In the genomic region with DNA sequence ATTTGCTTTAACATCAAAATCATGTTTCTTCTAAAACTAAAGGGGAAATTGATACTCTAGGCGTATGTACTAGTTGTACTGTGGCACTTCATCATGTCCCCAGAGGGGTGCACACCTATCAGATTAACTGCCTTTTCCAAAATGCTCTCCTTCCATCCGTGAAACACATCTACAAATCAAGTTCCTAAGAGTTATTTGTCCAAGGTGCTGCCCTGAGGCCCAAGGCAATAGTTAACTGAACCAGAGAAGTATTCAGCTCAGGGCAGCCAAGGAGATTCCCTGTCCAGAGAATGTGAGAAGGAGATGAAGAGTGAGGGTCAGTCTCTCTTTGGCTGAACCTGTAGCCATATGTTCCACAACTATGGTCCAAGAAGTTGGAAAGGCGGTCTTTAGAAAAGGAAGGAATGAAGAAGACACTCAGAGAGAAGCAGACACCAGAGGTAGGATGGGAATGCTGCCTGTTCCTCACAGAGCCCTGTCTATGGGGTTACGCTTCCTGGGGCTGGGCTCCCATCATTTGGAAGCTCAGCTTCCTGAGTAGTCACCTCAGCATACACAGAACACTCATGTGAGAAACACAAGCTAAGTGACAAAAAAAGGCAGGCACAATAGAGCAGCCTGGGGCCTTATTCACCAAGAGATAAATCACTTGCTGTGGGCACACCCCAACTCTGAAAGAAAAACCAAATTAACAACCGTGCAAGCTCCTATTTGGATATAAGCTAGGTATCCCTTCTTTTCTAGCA, we compare ENCODE assay signal across 8 cellular contexts. TPM values are rescaled to one million over a fixed set of nuclear protein-coding genes. Genes with fewer than 3 reads are reported as not detected.
DNase-seq lines count a peak whose midpoint lies in the region; ATAC-seq, FAIRE-seq and TF ChIP-seq lines count a peak whose summit lies in the region.

No MANE protein-coding gene starts in this region.

- H3K27me3 Mint-ChIP-seq in activated naive CD4-positive, alpha-beta T cell treated with anti-CD3 and anti-CD28 coated beads, Interleukin-2, amount 50 U/mL, for 24 hours, result no peaks in the 10 kb centered on the region
- no peaks in the 10 kb centered on the region for H3K27me3 Mint-ChIP-seq in stimulated activated naive CD8-positive, alpha-beta T cell treated with anti-CD3 and anti-CD28 coated beads, Interleukin-15, amount 100 ng/mL, for 72 hours

- H3K4me1 ChIP-seq in GM12878 (ENCODE audit: control insufficient read depth, insufficient read depth, low read length) (peaks cover 37% of the 10 kb centered on the region), SJCRH30 (no peaks in the 10 kb centered on the region)

- RAD21 ChIA-PET in GM12878 (lab: Charles Lee; ENCODE audit: unreplicated experiment), result interaction anchor here (0.8 to 5.7 kb wide), 21 partner anchors 10 to 142 kb away, joined by 3 to 178 read pairs (median 4); a partner anchor contains a TSS

- H3K4me2 ChIP-seq in GM12878 (ENCODE audit: control insufficient read depth, insufficient read depth), result peak overlapping the region; percentile 91

- TF ChIP-seq CTCF in GM12878 (IDR thresholded peaks at IDR 0.05 in 2 of 3, conservative IDR thresholded peaks at IDR 0.05 in 1 of 3; ENCODE audit: control insufficient read depth in 2 of 3, extremely low read depth in 1 of 3, insufficient read depth in 1 of 3, low read depth in 3 of 3, low read length in 3 of 3) (no peak), GM20000 (IDR thresholded peaks at IDR 0.05; ENCODE audit: extremely low read depth, missing control alignments) (no peak)

- POLR2A ChIA-PET in GM12878 (lab: Charles Lee), result interaction anchor here (0.6 to 5.7 kb wide), 12 partner anchors 10 to 56 kb away, joined by 3 to 85 read pairs (median 4); a partner anchor contains a TSS

- peak overlapping the region; percentile 97 for H3K27ac ChIP-seq in GM12878 (ENCODE audit: control insufficient read depth, insufficient read depth)
- no peak overlapping the region for H3K27ac ChIP-seq in SJCRH30

- H3K9ac ChIP-seq in GM12878 (ENCODE audit: control insufficient read depth, insufficient read depth, low read length), result peak overlapping the region; percentile 86

- H3K79me2 ChIP-seq in GM12878 (ENCODE audit: control insufficient read depth, insufficient read depth, low read length), result peaks cover 95% of the 10 kb centered on the region

- BruUV-seq in GM12878 (replicated peaks; lab: Mats Ljungman, UMichigan), result no TSS peak

- peak overlapping the region; percentile 34 for H2AFZ ChIP-seq in GM12878 (ENCODE audit: control insufficient read depth, low read depth, low read length)

- SMC1A ChIA-PET in GM12878 (lab: Charles Lee; ENCODE audit: uncharacterized antibody, unreplicated experiment), result interaction anchor here (0.6 to 7.8 kb wide), 20 partner anchors 9 to 142 kb away, joined by 3 to 165 read pairs (median 4); no protein-coding TSS in a partner anchor

- no peak for TF ChIP-seq EP300 in GM12878 (IDR thresholded peaks at IDR 0.05; ENCODE audit: borderline replicate concordance in 1 of 2, control insufficient read depth in 1 of 2, low read depth in 2 of 2, low read length in 2 of 2)

- peak overlapping the region; percentile 100 for H3K27ac Mint-ChIP-seq in activated naive CD4-positive, alpha-beta T cell treated with anti-CD3 and anti-CD28 coated beads, Interleukin-2, amount 50 U/mL, for 24 hours
- peak overlapping the region; percentile 86 to 98 for H3K27ac Mint-ChIP-seq in stimulated activated naive CD8-positive, alpha-beta T cell treated with anti-CD3 and anti-CD28 coated beads, Interleukin-15, amount 100 ng/mL, for 72 hours

- H3K9me3 Mint-ChIP-seq in activated naive CD4-positive, alpha-beta T cell treated with anti-CD3 and anti-CD28 coated beads, Interleukin-2, amount 50 U/mL, for 24 hours, result no peaks in the 10 kb centered on the region
- H3K9me3 Mint-ChIP-seq in stimulated activated naive CD8-positive, alpha-beta T cell treated with anti-CD3 and anti-CD28 coated beads, Interleukin-15, amount 100 ng/mL, for 72 hours, result no peaks in the 10 kb centered on the region

- no peaks in the 10 kb centered on the region for H3K27me3 ChIP-seq in GM12878 (replicated peaks in 1 of 2; ENCODE audit: control insufficient read depth in 2 of 2, insufficient read depth in 2 of 2, low read length in 1 of 2)
- no peaks in the 10 kb centered on the region for H3K27me3 ChIP-seq in SJCRH30

- TF ChIP-seq POLR2A in GM12878 (IDR thresholded peaks at IDR 0.05; ENCODE audit: low read depth, low read length), result no peak

- H4K20me1 ChIP-seq in GM12878 (ENCODE audit: control insufficient read depth, insufficient read depth), result no peaks in the 10 kb centered on the region

- H3K4me3 ChIP-seq in GM12878, result peak overlapping the region; percentile 59; the same call in 1 of the 2 replicates
- no peak overlapping the region for H3K4me3 ChIP-seq in SJCRH30

- CTCF ChIA-PET in GM12878 (lab: Yijun Ruan, JAX), result interaction anchor here (0.8 to 5.7 kb wide), 14 partner anchors 12 to 142 kb away, joined by 3 to 68 read pairs (median 4); no protein-coding TSS in a partner anchor

- peaks cover 92% of the 10 kb centered on the region for H3K4me1 Mint-ChIP-seq in activated naive CD4-positive, alpha-beta T cell treated with anti-CD3 and anti-CD28 coated beads, Interleukin-2, amount 50 U/mL, for 24 hours
- H3K4me1 Mint-ChIP-seq in stimulated activated naive CD8-positive, alpha-beta T cell treated with anti-CD3 and anti-CD28 coated beads, Interleukin-15, amount 100 ng/mL, for 72 hours, result peaks cover 87% of the 10 kb centered on the region

- ATAC-seq in HG03135 (IDR thresholded peaks at IDR 0.05; ENCODE audit: unreplicated experiment) (peak; percentile 30), GM12878 (peak; percentile 41)
- peak; percentile 71 for ATAC-seq in stimulated activated naive CD8-positive, alpha-beta T cell treated with anti-CD3 and anti-CD28 coated beads, Interleukin-15, amount 100 ng/mL, for 72 hours

- TF ChIP-seq RAD21 in GM12878 (IDR thresholded peaks at IDR 0.05; ENCODE audit: insufficient read depth, low read depth, low read length), result no peak

- H3K36me3 ChIP-seq in GM12878 (ENCODE audit: control insufficient read depth in 2 of 2, insufficient read depth in 2 of 2, low read length in 1 of 2) (0 out of 4 replicates have a peak, but pooled peaks cover 0 to 4% of the 10 kb centered on the region in 2 experiments), SJCRH30 (no peaks in the 10 kb centered on the region)

- H3K4me3 Mint-ChIP-seq in activated naive CD4-positive, alpha-beta T cell treated with anti-CD3 and anti-CD28 coated beads, Interleukin-2, amount 50 U/mL, for 24 hours, result peak overlapping the region; percentile 89
- H3K4me3 Mint-ChIP-seq in stimulated activated naive CD8-positive, alpha-beta T cell treated with anti-CD3 and anti-CD28 coated beads, Interleukin-15, amount 100 ng/mL, for 72 hours, result peak overlapping the region; percentile 81 to 93

- in situ Hi-C loops in GM12878 (cut with MboI), result no loop called here

- intact Hi-C loops in GM12878 (cut with micrococcal nuclease; ENCODE audit: unreplicated experiment), result loop anchor here (2.0 kb wide), 4 partner anchors 38 to 56 kb away; no protein-coding TSS in a partner anchor

- H3K36me3 Mint-ChIP-seq in activated naive CD4-positive, alpha-beta T cell treated with anti-CD3 and anti-CD28 coated beads, Interleukin-2, amount 50 U/mL, for 24 hours, result peaks cover 4% of the 10 kb centered on the region

- no peaks in the 10 kb centered on the region; the same call in 1 of the 3 replicates for H3K9me3 ChIP-seq in GM12878 (replicated peaks; ENCODE audit: control insufficient read depth, insufficient read depth, low read length)
- no peaks in the 10 kb centered on the region for H3K9me3 ChIP-seq in SJCRH30 (replicated peaks)

- no peak for DNase-seq in activated naive CD4-positive, alpha-beta T cell (lab: John Stamatoyannopoulos, UW)
- DNase-seq in GM12878 (ENCODE audit: low read depth, low spot score) (no peak), inferior parietal cortex (ENCODE audit: extremely low spot score) (no peak), SJCRH30 (no peak), GM20000 (ENCODE audit: low spot score) (no peak)
- DNase-seq in stimulated activated naive CD8-positive, alpha-beta T cell treated with anti-CD3 and anti-CD28 coated beads, Interleukin-15, amount 100 ng/mL, for 72 hours, result no peak

- 42% methylated on average over 5 of the region's 5 CpGs for WGBS in GM12878 (ENCODE audit: insufficient coverage, insufficient replicate concordance, low lambda C conversion rate, missing lambda C conversion rate)

- no peak for FAIRE-seq in GM12878 (lab: Jason Lieb, UNC)

TF ChIP-seq in GM12878, 131 proteins besides CTCF, POLR2A, EP300 and RAD21 (continues in another document):
- TF ChIP-seq CBX3 (IDR thresholded peaks at IDR 0.05; ENCODE audit: borderline replicate concordance, low read depth) (no peak), MTA2 (IDR thresholded peaks at IDR 0.05; ENCODE audit: low read depth) (peak; percentile 43; the same call in 1 of the 2 replicates), RCOR1 (conservative IDR thresholded peaks at IDR 0.05; ENCODE audit: low read depth, low read length) (0 out of 2 replicates have a peak, but pooled peaks have one; percentile 7)

RNA-seq across cellular contexts. Expression of a gene that starts 55.6 kb away (rescaled TPM):
- 363 and 399 TPM in 2 replicates for total RNA-seq in GM12878 (2013; cell fraction: nucleolus; rRNA removed)
- 63.7 and 65.1 TPM in 2 replicates for total RNA-seq in GM12878 (2014; rRNA removed)
- total RNA-seq in GM12878 (2014; rRNA removed; fragmentation: Illumina TruSeq; extraction: Trizol), result 62.5 and 68.9 TPM in 2 replicates
- total RNA-seq in GM12878 (2021), result 93.8 and 96.3 TPM in 2 replicates
- polyA plus RNA-seq in GM12878 (2011; ENCODE audit: low read depth), result 31.8 TPM
- 96.4 and 99.1 TPM in 2 replicates for polyA plus RNA-seq in GM12878 (2011; rRNA removed)
- 228 and 306 TPM in 2 replicates for polyA plus RNA-seq in GM12878 (2011; cell fraction: cytosol; rRNA removed)
- 142 and 279 TPM in 2 replicates for polyA plus RNA-seq in GM12878 (2011; cell fraction: nucleus; rRNA removed)
- 26.9 and 39.0 TPM in 2 replicates for polyA plus RNA-seq in GM12878 (2012)
- polyA plus RNA-seq in GM12878 (2014; fragmentation: Illumina TruSeq; extraction: Trizol), result 88.5 and 110 TPM in 2 replicates
- polyA plus RNA-seq in GM12878 (2014; fragmentation: Nextera tagmentation; extraction: Ambion mirVana), result 10 to 100 TPM; 19.1 to 29.1 TPM
- polyA plus RNA-seq in GM12878 (2014; rRNA removed), result 41.8 and 56.8 TPM in 2 replicates
- polyA plus RNA-seq in GM12878 (2016; fragmentation: Nextera tagmentation; extraction: Ambion mirVana), result 10 to 100 TPM; 34.8 to 38.6 TPM
- 511 and 573 TPM in 2 replicates for polyA minus RNA-seq in GM12878 (2011; rRNA and poly(A)+ RNA removed)
- 75.6 and 115 TPM in 2 replicates for polyA minus RNA-seq in GM12878 (2011; cell fraction: cytosol; rRNA and poly(A)+ RNA removed)
- polyA minus RNA-seq in GM12878 (2011; cell fraction: nucleus; rRNA and poly(A)+ RNA removed), result 178 and 239 TPM in 2 replicates
- total RNA-seq in SJCRH30 (2014; rRNA removed; shearing (Covaris generic)), result 0.48 and 0.85 TPM in 2 replicates

Comparison
In these comparisons a context has a peak if more than half of its experiments do, and no peak if none do; other contexts are left out.
1. RNA of a gene that starts 55.6 kb away (total RNA-seq): 62.5 to 399 TPM in GM12878; 0.48 to 0.85 TPM in SJCRH30; every median in the first group is over 10 times any median in the second.
2. Peak in every context shown above with its lines, with median percentiles within 50 percentile points of each other: ATAC-seq.